ENCODE assay signal across 1 cellular context in genomic region chr10:48935141-48935540, GRCh38.
TF ChIP-seq lines count a peak whose summit lies in the region.

No MANE protein-coding gene starts in this region.

TF ChIP-seq in K562, 482 proteins besides CTCF, POLR2A, EP300 and RAD21:
- TF ChIP-seq PRDM10 (IDR thresholded peaks at IDR 0.05; ENCODE audit: partially characterized antibody) (peak; percentile 25), GTF2B (IDR thresholded peaks at IDR 0.05; ENCODE audit: extremely low read depth, insufficient read length) (no peak)
